Comparison of ENCODE assay signal across 1 cellular context in the genomic region with DNA sequence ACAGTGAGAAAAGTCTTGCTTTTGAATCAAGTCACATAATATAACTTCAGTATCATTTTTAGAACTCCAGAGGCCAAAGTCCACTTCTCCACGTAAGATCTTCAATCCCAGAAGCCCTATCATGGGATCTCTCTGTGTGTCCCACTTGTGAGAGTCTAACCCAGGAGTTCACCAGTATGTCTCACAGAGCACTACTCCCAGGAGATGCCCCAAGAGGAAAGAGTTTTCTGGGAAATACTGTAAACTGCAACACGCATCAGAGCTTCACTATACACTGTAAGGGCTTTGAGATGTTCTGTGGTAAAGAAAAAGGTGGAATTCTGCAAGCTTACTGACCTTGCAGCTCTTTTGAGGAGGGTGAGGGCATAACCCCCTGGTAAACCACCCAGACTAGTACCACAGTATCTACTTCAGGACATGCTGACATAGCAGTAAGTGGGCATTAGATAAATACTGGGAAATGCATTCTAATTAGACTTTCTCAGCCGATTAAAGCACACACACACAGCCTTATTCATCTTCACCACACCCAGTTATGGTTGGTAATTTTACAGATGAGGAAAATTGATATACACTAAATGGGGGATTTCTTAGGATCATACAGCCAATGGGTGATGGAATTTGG.
TF ChIP-seq lines count a peak whose summit lies in the region.

No MANE protein-coding gene starts in this region.

TF ChIP-seq in K562, 482 proteins besides CTCF, POLR2A, EP300 and RAD21 (continued from another document):
- TF ChIP-seq EZH2 (IDR thresholded peaks at IDR 0.05; ENCODE audit: borderline replicate concordance, low read depth, low read length) = no peak
- TF ChIP-seq, protein P1, sequence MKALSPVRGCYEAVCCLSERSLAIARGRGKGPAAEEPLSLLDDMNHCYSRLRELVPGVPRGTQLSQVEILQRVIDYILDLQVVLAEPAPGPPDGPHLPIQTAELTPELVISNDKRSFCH (CRISPR knock-in tag; IDR thresholded peaks at IDR 0.05) = no peak
- TF ChIP-seq, protein P1 (tag; IDR thresholded peaks at IDR 0.05) = no peak
- TF ChIP-seq C11orf30 (IDR thresholded peaks at IDR 0.05; ENCODE audit: low read depth) = peak; percentile 24; the same call in 1 of the 2 replicates
- no peak for TF ChIP-seq THAP7 (CRISPR knock-in tag; IDR thresholded peaks at IDR 0.05)
- no peak for TF ChIP-seq RAD51 (IDR thresholded peaks at IDR 0.05; ENCODE audit: borderline replicate concordance, low read depth)
- peak; percentile 51 for TF ChIP-seq MAFG (tag; conservative IDR thresholded peaks at IDR 0.05)
- TF ChIP-seq ZNF316 (IDR thresholded peaks at IDR 0.05) = peak; percentile 55
